Comparison of ENCODE assay signal across 8 cellular contexts in the genomic region with DNA sequence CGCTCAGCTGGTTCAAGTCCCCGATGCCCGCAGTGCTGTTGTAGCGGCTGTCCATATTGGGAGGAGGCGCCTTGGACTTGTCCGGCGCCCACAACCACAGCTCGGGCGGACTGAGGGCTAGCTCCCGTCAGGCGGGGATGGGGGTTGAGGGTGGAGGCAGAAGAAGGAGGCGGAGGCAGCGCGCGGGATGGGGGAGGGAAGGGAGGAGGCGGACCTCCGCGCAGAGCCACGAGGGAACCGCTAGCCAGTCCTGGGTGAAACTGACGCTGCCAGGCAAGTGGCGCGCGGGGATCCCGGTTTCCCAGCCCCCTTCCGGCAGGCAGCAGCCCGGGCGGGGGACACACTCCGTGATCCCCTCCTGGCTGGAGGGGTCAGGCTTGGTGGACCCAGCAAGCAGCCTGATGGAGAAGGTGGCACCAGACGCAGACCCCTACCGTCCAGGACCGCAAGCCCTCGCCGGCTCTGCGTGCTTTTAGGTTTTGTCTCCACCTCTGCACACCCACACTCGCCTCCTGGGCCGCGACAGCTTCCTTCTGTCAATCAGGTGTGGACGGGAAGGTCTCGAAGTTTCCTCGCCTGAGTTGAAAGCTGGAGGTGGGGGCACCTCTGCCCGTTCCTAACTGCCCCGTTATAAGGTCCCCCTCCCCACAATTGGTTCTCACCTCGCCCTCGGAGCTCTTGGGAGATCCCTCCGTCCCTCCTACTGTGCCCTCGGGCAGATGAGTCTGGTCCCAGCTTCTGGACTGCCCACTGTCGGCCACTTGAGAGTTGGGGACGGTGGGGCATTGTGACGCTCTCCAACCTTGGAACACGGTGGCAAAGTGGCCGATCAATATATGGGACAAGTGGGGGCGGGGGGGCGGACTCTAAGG. TPM values are rescaled to one million over a fixed set of nuclear protein-coding genes. Genes with fewer than 3 reads are reported as not detected.
DNase-seq lines count a peak whose midpoint lies in the region; ATAC-seq, FAIRE-seq and TF ChIP-seq lines count a peak whose summit lies in the region.

A gene (minus strand): TSS at position 112 of the 872 bp plus-strand sequence. CDS start 57 bp downstream, at position 55.

- peak within 1 kb of the TSS; percentile 74 for H3K56ac ChIP-seq in H1 (replicated peaks; ENCODE audit: insufficient read length, low read depth, low read length)

- H3K4me1 ChIP-seq in H1 (replicated peaks in 1 of 4; ENCODE audit: control insufficient read depth in 3 of 4, insufficient read depth in 4 of 4, low read length in 3 of 4): peaks cover 0 to 2% (median 0%) of the 10 kb centered on the region in 4 experiments; a peak in 1 of 7 replicates

- no peak within 1 kb of the TSS for H4K5ac ChIP-seq in H1 (ENCODE audit: insufficient read length, low read depth, low read length)

- H3K4me2 ChIP-seq in H1 (ENCODE audit: insufficient read depth in 1 of 2, low read depth in 2 of 2, low read length in 2 of 2): peak within 1 kb of the TSS; percentile 77 to 92

- H2BK12ac ChIP-seq in H1 (ENCODE audit: low read depth, low read length): peak within 1 kb of the TSS; percentile 39; the same call in 1 of the 2 replicates

- peaks cover 26% of the 10 kb centered on the region for H3K27me3 Mint-ChIP-seq in activated CD8-positive, alpha-beta T cell treated with anti-CD3 and anti-CD28 coated beads, Interleukin-2, amount 10 ng/mL, durations not matched to agents 7 days and 5 days (ENCODE audit: low read depth)

- no peak within 1 kb of the TSS for H3K14ac ChIP-seq in H1 (ENCODE audit: insufficient read length)

- peak within 1 kb of the TSS; percentile 90 for H4K8ac ChIP-seq in H1 (ENCODE audit: extremely low read depth, insufficient read depth, low read length)

- no peak for TF ChIP-seq POLR2A in H1 (IDR thresholded peaks at IDR 0.05; ENCODE audit: control extremely low read depth in 1 of 2, low read depth in 2 of 2, low read length in 2 of 2)

- no peaks in the 10 kb centered on the region for H3K9me3 ChIP-seq in MG63
- H3K9me3 ChIP-seq in H1 (ENCODE audit: insufficient read depth in 2 of 2, low read depth in 1 of 2, low read length in 1 of 2): no peaks in the 10 kb centered on the region

- H3K4me1 Mint-ChIP-seq in activated CD8-positive, alpha-beta T cell treated with anti-CD3 and anti-CD28 coated beads, Interleukin-2, amount 10 ng/mL, durations not matched to agents 7 days and 5 days (ENCODE audit: low read depth): peaks cover 25% of the 10 kb centered on the region

- CTCF ChIA-PET in activated CD8-positive, alpha-beta T cell treated with anti-CD3 and anti-CD28 coated beads, Interleukin-2, amount 10 ng/mL, durations not matched to agents 7 days and 5 days (lab: Charles Lee): interaction anchor here (0.9 to 2.5 kb wide), 6 partner anchors 9 to 589 kb away, joined by 3 to 11 read pairs (median 4); a partner anchor contains a TSS
- CTCF ChIA-PET in H1 (lab: Charles Lee; ENCODE audit: partially characterized antibody): interaction anchor here (0.6 to 2.7 kb wide), 27 partner anchors 10 to 370 kb away, joined by 3 to 18 read pairs (median 4); no protein-coding TSS in a partner anchor

- H3K79me1 ChIP-seq in H1 (ENCODE audit: low read depth, low read length): no peaks in the 10 kb centered on the region

- H2BK5ac ChIP-seq in H1 (ENCODE audit: low read depth, low read length): peak within 1 kb of the TSS; percentile 66; the same call in 1 of the 2 replicates

- peak within 1 kb of the TSS; percentile 92 for H3K18ac ChIP-seq in H1 (ENCODE audit: extremely low read depth, low read length)

- peak within 1 kb of the TSS; percentile 5 for H2BK120ac ChIP-seq in H1 (replicated peaks; ENCODE audit: low read depth, low read length)

- no peak for TF ChIP-seq CTCF in H1 (IDR thresholded peaks at IDR 0.05; ENCODE audit: control extremely low read depth in 1 of 3, insufficient read depth in 1 of 3, low read depth in 1 of 3, low read length in 3 of 3)

- peak within 1 kb of the TSS; percentile 78 for H3K4me3 Mint-ChIP-seq in activated CD8-positive, alpha-beta T cell treated with anti-CD3 and anti-CD28 coated beads, Interleukin-2, amount 10 ng/mL, durations not matched to agents 7 days and 5 days

- H3K36me3 Mint-ChIP-seq in activated CD8-positive, alpha-beta T cell treated with anti-CD3 and anti-CD28 coated beads, Interleukin-2, amount 10 ng/mL, durations not matched to agents 7 days and 5 days (ENCODE audit: low read depth): no peaks in the 10 kb centered on the region

- H2BK15ac ChIP-seq in H1 (ENCODE audit: low read length): peak within 1 kb of the TSS; percentile 88; the same call in 1 of the 2 replicates

- POLR2A ChIA-PET in activated CD8-positive, alpha-beta T cell treated with anti-CD3 and anti-CD28 coated beads, Interleukin-2, amount 10 ng/mL, durations not matched to agents 7 days and 5 days (lab: Charles Lee): no interaction called here
- POLR2A ChIA-PET in H1 (lab: Charles Lee; ENCODE audit: partially characterized antibody): interaction anchor here (1.2 to 2.9 kb wide), 4 partner anchors 10 to 18 kb away, joined by 3 to 9 read pairs (median 4); no protein-coding TSS in a partner anchor

- peaks cover 15% of the 10 kb centered on the region for H3K23me2 ChIP-seq in H1 (ENCODE audit: low read depth, low read length)

- 1% methylated on average over 46 of the region's 54 CpGs; no CpG with 5 or more reads in 1 of the 2 experiments for WGBS in H1 (ENCODE audit: extremely low coverage in 1 of 2, insufficient coverage in 1 of 2, insufficient read length in 1 of 2, insufficient replicate concordance in 2 of 2, low coverage in 1 of 2, low lambda C conversion rate in 2 of 2, missing lambda C conversion rate in 1 of 2), 2 experiments

- H3K4ac ChIP-seq in H1 (replicated peaks; ENCODE audit: insufficient read length, low read depth, low read length): peak within 1 kb of the TSS; percentile 81

- peaks cover 0 to 4% of the 10 kb centered on the region in 2 experiments; a peak in 1 of 4 replicates for H3K79me2 ChIP-seq in H1 (ENCODE audit: control insufficient read depth in 1 of 2, insufficient read depth in 2 of 2, low read length in 2 of 2)

- peak within 1 kb of the TSS; percentile 99 for H2AFZ ChIP-seq in H1 (ENCODE audit: low read length)

- H4K20me1 ChIP-seq in H1 (replicated peaks in 1 of 2; ENCODE audit: control insufficient read depth in 1 of 2, insufficient read depth in 2 of 2, low read length in 2 of 2): no peaks in the 10 kb centered on the region

- no peak within 1 kb of the TSS for H3K23ac ChIP-seq in H1 (ENCODE audit: insufficient read length)

- H3K4me3 ChIP-seq in GM08714 (ENCODE audit: low read length) (peak within 1 kb of the TSS; percentile 92), H7 (ENCODE audit: insufficient read depth, low read depth, low read length) (peak within 1 kb of the TSS; percentile 90), MG63 (peak within 1 kb of the TSS; percentile 84), H1 (ENCODE audit: extremely low read depth in 1 of 4, insufficient read depth in 2 of 4, low read depth in 3 of 4, low read length in 4 of 4) (peak within 1 kb of the TSS; percentile 63 to 75 (median 72))

- H3K9ac ChIP-seq in H1 (replicated peaks in 1 of 4; ENCODE audit: extremely low read depth in 1 of 4, low read depth in 3 of 4, low read length in 3 of 4): peak within 1 kb of the TSS; percentile 27 to 50 (median 42); a peak in 6 of 7 replicates

- TF ChIP-seq RAD21 in H1 (IDR thresholded peaks at IDR 0.05 in 1 of 2, conservative IDR thresholded peaks at IDR 0.05 in 1 of 2; ENCODE audit: low read depth in 2 of 2, low read length in 2 of 2): no peak

- TF ChIP-seq EP300 in H1 (IDR thresholded peaks at IDR 0.05; ENCODE audit: borderline replicate concordance in 1 of 2, low read depth in 2 of 2, low read length in 2 of 2): no peak

- no peak within 1 kb of the TSS for H2AK5ac ChIP-seq in H1 (ENCODE audit: low read depth, low read length)

- H3K36me3 ChIP-seq in H7 (replicated peaks; ENCODE audit: control insufficient read depth, insufficient read depth, low read length) (no peaks in the 10 kb centered on the region), MG63 (no peaks in the 10 kb centered on the region), H1 (ENCODE audit: control insufficient read depth in 2 of 4, insufficient read depth in 4 of 4, low read length in 3 of 4) (no peaks in the 10 kb centered on the region)

- H2BK20ac ChIP-seq in H1 (ENCODE audit: low read length): no peak within 1 kb of the TSS; the same call in 1 of the 2 replicates

- H3K27ac Mint-ChIP-seq in activated CD8-positive, alpha-beta T cell treated with anti-CD3 and anti-CD28 coated beads, Interleukin-2, amount 10 ng/mL, durations not matched to agents 7 days and 5 days: peak within 1 kb of the TSS; percentile 78

- H4K91ac ChIP-seq in H1 (replicated peaks; ENCODE audit: insufficient read length, low read length): peak within 1 kb of the TSS; percentile 96

- no peak for FAIRE-seq in H1 (lab: Jason Lieb, UNC)

- DNase-seq in H7: peak; percentile 76
- DNase-seq in MG63: peak; percentile 91
- peak; percentile 44 for DNase-seq in activated CD8-positive, alpha-beta T cell treated with anti-CD3 and anti-CD28 coated beads, Interleukin-2, amount 10 ng/mL, durations not matched to agents 7 days and 5 days
- DNase-seq in H1 (ENCODE audit: low read depth in 1 of 2, low spot score in 2 of 2): no peak
- DNase-seq in lung microvascular endothelial cell (ENCODE audit: low read depth in 2 of 2): peak; percentile 91
- DNase-seq in stimulated activated CD8-positive, alpha-beta memory T cell treated with anti-CD3 and anti-CD28 coated beads, Interleukin-2, amount 100 ng/mL, for 48 hours (ENCODE audit: low read depth in 2 of 2): peak; percentile 13 to 15
- no peak for DNase-seq in NCI-H1092 treated with DMSO at 0.1 percent for 48 hours (lab: John Stamatoyannopoulos, UW)

- no peak within 1 kb of the TSS for H3K27ac ChIP-seq in H1 (ENCODE audit: low read depth, low read length)

- no peaks in the 10 kb centered on the region for H3K9me3 Mint-ChIP-seq in activated CD8-positive, alpha-beta T cell treated with anti-CD3 and anti-CD28 coated beads, Interleukin-2, amount 10 ng/mL, durations not matched to agents 7 days and 5 days (ENCODE audit: insufficient read depth)

- peak; percentile 54 for ATAC-seq in activated CD8-positive, alpha-beta T cell treated with anti-CD3 and anti-CD28 coated beads, Interleukin-2, amount 10 ng/mL, durations not matched to agents 7 days and 5 days

- H3K27me3 ChIP-seq in H7 (ENCODE audit: control insufficient read depth, insufficient read depth, low read length): no peaks in the 10 kb centered on the region
- H3K27me3 ChIP-seq in MG63: no peaks in the 10 kb centered on the region
- H3K27me3 ChIP-seq in H1 (replicated peaks in 1 of 4; ENCODE audit: control insufficient read depth in 3 of 4, extremely low read depth in 1 of 4, insufficient read depth in 3 of 4, low read length in 3 of 4): peaks cover 0 to 10% (median 4%) of the 10 kb centered on the region in 4 experiments; a peak in 4 of 7 replicates

RNA-seq across cellular contexts. Expression of the gene that starts here (rescaled TPM):
- total RNA-seq in H7 (2014; rRNA removed; shearing (Covaris generic)): 10.9 and 12.4 TPM in 2 replicates
- 16.6 and 30.1 TPM in 2 replicates for total RNA-seq in MG63 (2014; rRNA removed; shearing (Covaris generic); ENCODE audit: low replicate concordance)
- total RNA-seq in activated CD8-positive, alpha-beta T cell treated with anti-CD3 and anti-CD28 coated beads, Interleukin-2, amount 10 ng/mL, durations not matched to agents 7 days and 5 days: 1 to 10 TPM; 1.3 to 1.6 TPM
- total RNA-seq in H1 (2021; fragmentation: NEBNext Ultra II Directional; extraction: Animal tissue kit (Norgen Biotek cat#: 25700)): 6.8 and 7.4 TPM in 2 replicates
- polyA plus RNA-seq in H1 (2011; rRNA removed): 1.5 and 2.5 TPM in 2 replicates
- 2.7 TPM for polyA plus RNA-seq in H1 (2011; cell fraction: cytosol; rRNA removed)
- 4.4 TPM for polyA plus RNA-seq in H1 (2011; cell fraction: nucleus; rRNA removed)
- 1.7 to 5.3 TPM (median 2.8 TPM) in 4 replicates for polyA plus RNA-seq in H1 (2012, experiment 1 of 2)
- polyA plus RNA-seq in H1 (2012, experiment 2 of 2): 0.24 TPM
- polyA plus RNA-seq in H1 (2013, experiment 1 of 2): 3.3 TPM
- polyA plus RNA-seq in H1 (2013, experiment 2 of 2): 3.3 TPM
- polyA minus RNA-seq in H1 (2011; rRNA and poly(A)+ RNA removed): 2.9 and 7.2 TPM in 2 replicates
- polyA minus RNA-seq in H1 (2011; cell fraction: cytosol; rRNA and poly(A)+ RNA removed): 2.6 TPM
- 19.7 TPM for polyA minus RNA-seq in H1 (2011; cell fraction: nucleus; rRNA and poly(A)+ RNA removed)
- total RNA-seq in lung microvascular endothelial cell: 8.7 and 14.3 TPM in 2 replicates

Comparison
In these comparisons a context has a peak if more than half of its experiments do, and no peak if none do; other contexts are left out.
1. DNase-seq: peak in H7 (single experiment), MG63 (single experiment), activated CD8-positive, alpha-beta T cell treated with anti-CD3 and anti-CD28 coated beads, Interleukin-2, amount 10 ng/mL, durations not matched to agents 7 days and 5 days (single experiment), lung microvascular endothelial cell (2 of 2) and stimulated activated CD8-positive, alpha-beta memory T cell treated with anti-CD3 and anti-CD28 coated beads, Interleukin-2, amount 100 ng/mL, for 48 hours (2 of 2); none in H1 (0 of 2) and NCI-H1092 treated with DMSO at 0.1 percent for 48 hours (single experiment).
2. Peak in every context shown above with its lines, with median percentiles within 50 percentile points of each other: H3K4me3 ChIP-seq.